In genomic region chr19:29724102-29724641, GRCh38 we compare ENCODE assay signal across 8 cellular contexts. TPM values are rescaled to one million over a fixed set of nuclear protein-coding genes. Genes with fewer than 3 reads are reported as not detected.
DNase-seq lines count a peak whose midpoint lies in the region; ATAC-seq and TF ChIP-seq lines count a peak whose summit lies in the region.

No MANE protein-coding gene starts in this region.

- no peaks in the 10 kb centered on the region for H3K36me3 ChIP-seq in heart left ventricle

- H3K27me3 ChIP-seq in heart left ventricle = peaks cover 0 to 45% (median 4%) of the 10 kb centered on the region in 9 donors

- no peak overlapping the region for H3K27ac ChIP-seq in heart left ventricle

- peak overlapping the region; percentile 39 for H3K4me3 Mint-ChIP-seq in activated CD4-positive, alpha-beta T cell treated with anti-CD3 and anti-CD28 coated beads, Interleukin-2, amount 10 ng/mL, durations not matched to agents 7 days and 5 days
- peak overlapping the region; percentile 28 for H3K4me3 Mint-ChIP-seq in activated T-helper 17 cell treated with anti-CD3 and anti-CD28 coated beads, Interleukin-2, amount 50 U/mL, for 72 hours

- peak; percentile 19 for ATAC-seq in activated T-helper 17 cell treated with anti-CD3 and anti-CD28 coated beads, Interleukin-2, amount 50 U/mL, for 72 hours (replicated peaks)
- ATAC-seq in heart left ventricle (peak; percentile 43 to 57 (median 50)), GM18858 (IDR thresholded peaks at IDR 0.05; ENCODE audit: unreplicated experiment) (no peak), HG02678 (IDR thresholded peaks at IDR 0.05; ENCODE audit: unreplicated experiment) (no peak)

- no peak for TF ChIP-seq POLR2A in heart left ventricle (IDR thresholded peaks at IDR 0.05)

- TF ChIP-seq CTCF in heart left ventricle (IDR thresholded peaks at IDR 0.05) = no peak

- WGBS in heart left ventricle, 4 donors = 1 to 3% (median 2%) methylated on average over 17 to 39 of the region's 39 CpGs

- H3K36me3 Mint-ChIP-seq in activated CD4-positive, alpha-beta T cell treated with anti-CD3 and anti-CD28 coated beads, Interleukin-2, amount 10 ng/mL, durations not matched to agents 7 days and 5 days (ENCODE audit: low read depth) = no peaks in the 10 kb centered on the region
- H3K36me3 Mint-ChIP-seq in activated T-helper 17 cell treated with anti-CD3 and anti-CD28 coated beads, Interleukin-2, amount 50 U/mL, for 72 hours (ENCODE audit: low read depth) = no peaks in the 10 kb centered on the region

- peaks cover 0 to 13% (median 10%) of the 10 kb centered on the region in 12 donors for H3K4me1 ChIP-seq in heart left ventricle

- intact Hi-C loops in heart left ventricle (cut with DNase I) = no loop called here

- peak; percentile 32 for DNase-seq in activated CD4-positive, alpha-beta T cell treated with anti-CD3 and anti-CD28 coated beads, Interleukin-2, amount 10 ng/mL, durations not matched to agents 7 days and 5 days
- DNase-seq in activated CD4-positive, alpha-beta T cell treated with anti-CD3 and anti-CD28 coated beads, Interleukin-2, amount 50 U/mL, for 1 hour = no peak
- DNase-seq in heart left ventricle (no peak), NCI-H510A (lab: John Stamatoyannopoulos, UW) (no peak)
- peak; percentile 51 for DNase-seq in stimulated activated CD4-positive, alpha-beta T cell treated with anti-CD3 and anti-CD28 coated beads, Interleukin-15, amount 100 ng/mL, for 24 hours

- CTCF ChIA-PET in activated CD4-positive, alpha-beta T cell treated with anti-CD3 and anti-CD28 coated beads, Interleukin-2, amount 10 ng/mL, durations not matched to agents 7 days and 5 days (lab: Charles Lee) = interaction anchor here (0.6 to 3.1 kb wide), 2 partner anchors 8 to 34 kb away, joined by 3 to 17 read pairs; partner anchors contain the start of gene C19orf12

- H3K27me3 Mint-ChIP-seq in activated CD4-positive, alpha-beta T cell treated with anti-CD3 and anti-CD28 coated beads, Interleukin-2, amount 10 ng/mL, durations not matched to agents 7 days and 5 days = peaks cover 38% of the 10 kb centered on the region
- peaks cover 27% of the 10 kb centered on the region for H3K27me3 Mint-ChIP-seq in activated T-helper 17 cell treated with anti-CD3 and anti-CD28 coated beads, Interleukin-2, amount 50 U/mL, for 72 hours

- POLR2A ChIA-PET in activated CD4-positive, alpha-beta T cell treated with anti-CD3 and anti-CD28 coated beads, Interleukin-2, amount 10 ng/mL, durations not matched to agents 7 days and 5 days (lab: Charles Lee) = no interaction called here

- peak overlapping the region; percentile 5 to 47 (median 39) for H3K4me3 ChIP-seq in heart left ventricle

- no peaks in the 10 kb centered on the region for H3K9me3 ChIP-seq in heart left ventricle

- no peaks in the 10 kb centered on the region for H3K9me3 Mint-ChIP-seq in activated CD4-positive, alpha-beta T cell treated with anti-CD3 and anti-CD28 coated beads, Interleukin-2, amount 10 ng/mL, durations not matched to agents 7 days and 5 days
- no peaks in the 10 kb centered on the region for H3K9me3 Mint-ChIP-seq in activated T-helper 17 cell treated with anti-CD3 and anti-CD28 coated beads, Interleukin-2, amount 50 U/mL, for 72 hours

- peak overlapping the region; percentile 50 for H3K27ac Mint-ChIP-seq in activated CD4-positive, alpha-beta T cell treated with anti-CD3 and anti-CD28 coated beads, Interleukin-2, amount 10 ng/mL, durations not matched to agents 7 days and 5 days
- no peak overlapping the region for H3K27ac Mint-ChIP-seq in activated T-helper 17 cell treated with anti-CD3 and anti-CD28 coated beads, Interleukin-2, amount 50 U/mL, for 72 hours

- peaks cover 9% of the 10 kb centered on the region for H3K4me1 Mint-ChIP-seq in activated CD4-positive, alpha-beta T cell treated with anti-CD3 and anti-CD28 coated beads, Interleukin-2, amount 10 ng/mL, durations not matched to agents 7 days and 5 days
- H3K4me1 Mint-ChIP-seq in activated T-helper 17 cell treated with anti-CD3 and anti-CD28 coated beads, Interleukin-2, amount 50 U/mL, for 72 hours = no peaks in the 10 kb centered on the region

RNA-seq across cellular contexts. Expression of gene C19orf12, which starts 9.1 kb away (rescaled TPM):
- 10 to 100 TPM; 36.5 to 38.8 TPM for total RNA-seq in activated CD4-positive, alpha-beta T cell treated with anti-CD3 and anti-CD28 coated beads, Interleukin-2, amount 10 ng/mL, durations not matched to agents 7 days and 5 days
- total RNA-seq in activated T-helper 17 cell treated with anti-CD3 and anti-CD28 coated beads, Interleukin-2, amount 50 U/mL, for 72 hours = 10 to 100 TPM; 34.5 to 39.1 TPM
- 10 to 100 TPM; 35.7 to 80.3 (median 49.2) TPM for total RNA-seq in heart left ventricle
- polyA plus RNA-seq in heart left ventricle = 10 to 100 TPM; 34.0 to 47.1 TPM

RNA-seq across cellular contexts. Expression of gene PLEKHF1, which starts 58.9 kb away (rescaled TPM):
- total RNA-seq in activated CD4-positive, alpha-beta T cell treated with anti-CD3 and anti-CD28 coated beads, Interleukin-2, amount 10 ng/mL, durations not matched to agents 7 days and 5 days = 10 to 100 TPM; 49.4 to 52.1 TPM
- total RNA-seq in activated T-helper 17 cell treated with anti-CD3 and anti-CD28 coated beads, Interleukin-2, amount 50 U/mL, for 72 hours = 10 to 100 TPM; 34.4 to 40.3 TPM
- total RNA-seq in heart left ventricle = 10 to 100 TPM in 8 of 9 donors, 1 to 10 TPM in 1; 7.8 to 46.1 (median 17.5) TPM
- polyA plus RNA-seq in heart left ventricle = 10 to 100 TPM; 38.6 to 42.0 TPM

Comparison
In these comparisons a context has a peak if more than half of its experiments do, and no peak if none do; other contexts are left out.
1. DNase-seq: peak in activated CD4-positive, alpha-beta T cell treated with anti-CD3 and anti-CD28 coated beads, Interleukin-2, amount 10 ng/mL, durations not matched to agents 7 days and 5 days (single experiment) and stimulated activated CD4-positive, alpha-beta T cell treated with anti-CD3 and anti-CD28 coated beads, Interleukin-15, amount 100 ng/mL, for 24 hours (single experiment); none in activated CD4-positive, alpha-beta T cell treated with anti-CD3 and anti-CD28 coated beads, Interleukin-2, amount 50 U/mL, for 1 hour (single experiment), heart left ventricle (0 of 5) and NCI-H510A (single experiment).
2. ATAC-seq: peak in activated T-helper 17 cell treated with anti-CD3 and anti-CD28 coated beads, Interleukin-2, amount 50 U/mL, for 72 hours (single experiment) and heart left ventricle (4 of 4); none in GM18858 (single experiment) and HG02678 (single experiment).